8 cellular contexts compared by ENCODE assay signal in genomic region chr3:130894873-130895330, GRCh38. TPM values are rescaled to one million over a fixed set of nuclear protein-coding genes. Genes with fewer than 3 reads are reported as not detected.
DNase-seq lines count a peak whose midpoint lies in the region; ATAC-seq and TF ChIP-seq lines count a peak whose summit lies in the region.

No MANE protein-coding gene starts in this region.

- BruUV-seq in Panc1 (replicated peaks; lab: Mats Ljungman, UMichigan), result no TSS peak

- 3 to 6% methylated on average over 4 of the region's 4 CpGs for WGBS in esophagus, 2 donors

- H3K27me3 ChIP-seq in Panc1 (ENCODE audit: control insufficient read depth, insufficient read depth, low read length) (no peaks in the 10 kb centered on the region), esophagus (ENCODE audit: control insufficient read depth in 1 of 2, insufficient read depth in 2 of 2, low read length in 2 of 2) (no peaks in the 10 kb centered on the region)

- TF ChIP-seq CTCF in Panc1 (IDR thresholded peaks at IDR 0.05) (no peak), progenitor cell of endocrine pancreas (IDR thresholded peaks at IDR 0.05; ENCODE audit: unreplicated experiment) (no peak)

- intact Hi-C loops in Panc1 (cut with micrococcal nuclease; ENCODE audit: unreplicated experiment), result no loop called here

- peak overlapping the region; percentile 75 for H3K27ac Mint-ChIP-seq in progenitor cell of endocrine pancreas

- H3K9me3 ChIP-seq in Panc1 (ENCODE audit: control insufficient read depth, insufficient read depth, low read depth, low read length), result no peaks in the 10 kb centered on the region
- H3K9me3 ChIP-seq in esophagus (ENCODE audit: control insufficient read depth in 2 of 2, insufficient read depth in 1 of 2, low read depth in 1 of 2, low read length in 1 of 2), result no peaks in the 10 kb centered on the region

- in situ Hi-C loops in Panc1 (cut with HindIII; ENCODE audit: low pct_unique_long_range_greater_than_20kb, low sequenced_read_pairs), result no loop called here

- no peaks in the 10 kb centered on the region for H3K9me3 Mint-ChIP-seq in progenitor cell of endocrine pancreas (ENCODE audit: low read depth)

- H3K4me3 ChIP-seq in GM08714 (ENCODE audit: low read length), result peak overlapping the region; percentile 99
- H3K4me3 ChIP-seq in Panc1 (ENCODE audit: low read depth in 2 of 2, low read length in 2 of 2), result peak overlapping the region; percentile 93
- H3K4me3 ChIP-seq in esophagus (ENCODE audit: low read depth in 1 of 2, low read length in 2 of 2), result peak overlapping the region; percentile 91 to 94

- H3K36me3 ChIP-seq in Panc1 (ENCODE audit: control insufficient read depth, insufficient read depth, low read length), result no peaks in the 10 kb centered on the region; the same call in 1 of the 2 replicates
- H3K36me3 ChIP-seq in esophagus (ENCODE audit: control insufficient read depth in 2 of 2, insufficient read depth in 2 of 2, low read length in 1 of 2), result no peaks in the 10 kb centered on the region

- H3K27ac ChIP-seq in Panc1 (ENCODE audit: low read length) (peak overlapping the region; percentile 84), esophagus (ENCODE audit: low read depth in 2 of 2, low read length in 1 of 2) (peak overlapping the region in 1 of 2 donors; percentile 99)

- peaks cover 28% of the 10 kb centered on the region for H3K4me1 ChIP-seq in Panc1 (ENCODE audit: control insufficient read depth, insufficient read depth, low read length)
- no peaks in the 10 kb centered on the region for H3K4me1 ChIP-seq in esophagus (ENCODE audit: control insufficient read depth in 2 of 2, insufficient read depth in 2 of 2, low read length in 1 of 2)

- H3K4me3 Mint-ChIP-seq in progenitor cell of endocrine pancreas (ENCODE audit: low read depth), result peak overlapping the region; percentile 97

- peaks cover 25% of the 10 kb centered on the region for H3K4me1 Mint-ChIP-seq in progenitor cell of endocrine pancreas (ENCODE audit: low read depth)

- ATAC-seq in Panc1, result no peak
- ATAC-seq in GM18867 (IDR thresholded peaks at IDR 0.05; ENCODE audit: unreplicated experiment), result no peak
- ATAC-seq in HG02852 (IDR thresholded peaks at IDR 0.05; ENCODE audit: unreplicated experiment), result no peak
- no peak for ATAC-seq in HG02571 (IDR thresholded peaks at IDR 0.05; ENCODE audit: unreplicated experiment)

- CTCF ChIA-PET in Panc1 (lab: Charles Lee), result no interaction called here

- no peaks in the 10 kb centered on the region for H3K36me3 Mint-ChIP-seq in progenitor cell of endocrine pancreas (ENCODE audit: insufficient read depth)

- POLR2A ChIA-PET in Panc1 (lab: Charles Lee), result interaction anchor here (0.6 kb wide), 1 partner anchor 947 kb away, joined by 3 read pairs; no protein-coding TSS in a partner anchor

- DNase-seq in Panc1 (ENCODE audit: low read depth, low spot score), result no peak
- no peak for DNase-seq in progenitor cell of endocrine pancreas (ENCODE audit: low spot score, unreplicated experiment)
- DNase-seq in activated CD4-positive, CD25-positive, alpha-beta regulatory T cell treated with anti-CD3 and anti-CD28 coated beads, Interleukin-2, amount 50 U/mL, for 72 hours, result no peak

- no peaks in the 10 kb centered on the region for H3K27me3 Mint-ChIP-seq in progenitor cell of endocrine pancreas

RNA-seq across cellular contexts. Expression of gene ATP2C1, which starts 1.0 kb away (rescaled TPM):
- 101 TPM for total RNA-seq in Panc1 (2021; ENCODE audit: unreplicated experiment)
- polyA plus RNA-seq in Panc1 (2012; ENCODE audit: insufficient read length), result 51.7 TPM
- polyA plus RNA-seq in esophagus, result 10 to 100 TPM; 19.9 to 23.0 TPM
- 82.7 and 83.5 TPM in 2 replicates for total RNA-seq in progenitor cell of endocrine pancreas
